In the genomic region with DNA sequence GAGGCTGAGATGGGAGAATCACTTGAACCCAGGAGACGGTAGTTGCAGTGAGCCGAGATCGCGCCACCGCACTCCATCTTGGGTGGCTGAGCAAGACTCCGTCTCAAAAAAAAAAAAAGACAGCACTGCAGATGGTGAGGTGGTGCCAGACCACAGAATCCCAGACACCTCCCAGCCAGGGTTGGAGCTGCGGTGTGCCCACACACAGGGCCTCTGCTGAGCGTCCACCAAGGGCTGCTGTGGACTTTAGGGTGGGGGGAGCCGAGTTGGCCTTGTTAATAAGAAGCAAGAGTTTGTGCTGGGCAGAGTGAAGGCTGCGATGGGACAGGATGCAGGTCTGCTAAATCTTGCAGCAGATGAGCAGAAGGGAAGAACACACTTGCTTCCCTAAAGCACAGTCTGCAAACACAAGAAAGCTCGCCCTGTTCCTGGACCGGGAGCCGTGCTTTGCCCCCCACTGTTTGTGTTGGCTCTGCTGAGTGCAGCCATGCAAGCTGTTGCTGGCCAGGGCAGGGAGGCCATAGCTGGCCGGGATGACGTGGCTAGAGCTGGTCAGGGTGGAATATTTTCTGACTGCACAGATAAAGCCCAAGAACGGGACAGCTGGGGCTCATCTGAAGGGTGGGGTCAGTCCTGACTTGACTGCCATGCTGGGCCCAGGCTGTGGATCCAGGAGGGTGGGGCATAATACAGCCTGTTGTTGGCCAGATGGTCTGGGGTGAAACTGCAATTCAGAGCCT, we compare ENCODE assay signal across 11 cellular contexts. TPM values are rescaled to one million over a fixed set of nuclear protein-coding genes. Genes with fewer than 3 reads are reported as not detected.
A peak's percentile ranks its signal among the peaks of the same experiment; 100 is the strongest.
DNase-seq lines count a peak whose midpoint lies in the region; ATAC-seq and TF ChIP-seq lines count a peak whose summit lies in the region.
"Had no signal": no experiment of that assay in that cellular context is flagged by ENCODE, and none has a peak within 500 bp of the region (broad histone marks: within the 10 kb centered on the region; RNA-seq: fewer than 3 reads in every experiment).

No MANE protein-coding gene starts in this region.

- intact Hi-C loops in right cardiac atrium (cut with DNase I) = no loop called here
- intact Hi-C loops in CD4-positive, alpha-beta T cell (cut with DNase I, micrococcal nuclease) = no loop called here

- peak overlapping the region; percentile 64 for H3K9ac ChIP-seq in skeletal muscle satellite cell (ENCODE audit: low read depth, low read length)

- CTCF ChIA-PET in CD4-positive, alpha-beta T cell (lab: Charles Lee) = no interaction called here

- peak overlapping the region; percentile 47 for H3K27ac ChIP-seq in right cardiac atrium (ENCODE audit: low read length)
- H3K27ac ChIP-seq in CD4-positive, alpha-beta T cell (ENCODE audit: low read depth, low read length) = no peak overlapping the region
- H3K27ac ChIP-seq: foreskin keratinocyte had no signal

- H3K4me3 ChIP-seq in right cardiac atrium (ENCODE audit: low read length) (no peak overlapping the region), skeletal muscle satellite cell (ENCODE audit: low read length) (peak overlapping the region; percentile 56)

- H3K27me3 ChIP-seq in right cardiac atrium (ENCODE audit: control insufficient read depth, insufficient read depth) = no peaks in the 10 kb centered on the region
- H3K27me3 ChIP-seq in skeletal muscle satellite cell (ENCODE audit: control insufficient read depth, insufficient read depth, low read length) = no peaks in the 10 kb centered on the region
- H3K27me3 ChIP-seq in CD4-positive, alpha-beta T cell (ENCODE audit: control insufficient read depth, insufficient read depth, low read length) = no peaks in the 10 kb centered on the region
- H3K27me3 ChIP-seq: foreskin keratinocyte had no signal

- POLR2A ChIA-PET in CD4-positive, alpha-beta T cell (lab: Charles Lee) = no interaction called here

- no peaks in the 10 kb centered on the region for H3K4me1 Mint-ChIP-seq in brain
- peaks cover 3% of the 10 kb centered on the region for H3K4me1 Mint-ChIP-seq in CD4-positive, alpha-beta T cell (ENCODE audit: low read depth)

- peaks cover 69% of the 10 kb centered on the region for H3K36me3 Mint-ChIP-seq in brain
- H3K36me3 Mint-ChIP-seq in CD4-positive, alpha-beta T cell (ENCODE audit: low read depth) = peaks cover 56% of the 10 kb centered on the region

- no peaks in the 10 kb centered on the region for H3K27me3 Mint-ChIP-seq in brain
- no peaks in the 10 kb centered on the region for H3K27me3 Mint-ChIP-seq in CD4-positive, alpha-beta T cell

- TF ChIP-seq CTCF in brain (conservative IDR thresholded peaks at IDR 0.05) = no peak
- TF ChIP-seq CTCF in CD4-positive, alpha-beta T cell (IDR thresholded peaks at IDR 0.05) = no peak

- H3K27ac Mint-ChIP-seq in brain = peak overlapping the region in 3 of 5 experiments; percentile 47 to 62 (median 55)
- H3K27ac Mint-ChIP-seq in CD4-positive, alpha-beta T cell = no peak overlapping the region

- H3K9me3 ChIP-seq in right cardiac atrium (ENCODE audit: control insufficient read depth, low read length) (no peaks in the 10 kb centered on the region), skeletal muscle satellite cell (replicated peaks; ENCODE audit: low read length) (no peaks in the 10 kb centered on the region)
- H3K9me3 ChIP-seq in CD4-positive, alpha-beta T cell (ENCODE audit: control insufficient read depth, low read length) = no peaks in the 10 kb centered on the region

- no peak overlapping the region for H3K4me3 Mint-ChIP-seq in brain
- no peak overlapping the region for H3K4me3 Mint-ChIP-seq in CD4-positive, alpha-beta T cell

- H3K36me3 ChIP-seq in skeletal muscle satellite cell (ENCODE audit: insufficient read depth, low read length) = peaks cover 55% of the 10 kb centered on the region

- H3K4me2 ChIP-seq in skeletal muscle satellite cell (ENCODE audit: low read length) = peak overlapping the region; percentile 78

- H3K4me1 ChIP-seq in right cardiac atrium (ENCODE audit: control insufficient read depth, insufficient read depth, low read length) (peaks cover 11% of the 10 kb centered on the region), skeletal muscle satellite cell (ENCODE audit: control insufficient read depth, insufficient read depth, low read length) (peaks cover 28% of the 10 kb centered on the region)
- H3K4me1 ChIP-seq: foreskin keratinocyte had no signal

- peak; percentile 93 to 94 for ATAC-seq in right cardiac atrium
- ATAC-seq in GM21576 (IDR thresholded peaks at IDR 0.05; ENCODE audit: unreplicated experiment) = no peak
- no peak for ATAC-seq in CD4-positive, alpha-beta T cell (ENCODE audit: poor library complexity)
- ATAC-seq: foreskin keratinocyte had no signal

- peak; percentile 93 for DNase-seq in DMS 273 (lab: John Stamatoyannopoulos, UW; ENCODE audit: unreplicated experiment)
- DNase-seq in right cardiac atrium = peak; percentile 86 to 91 (median 90)
- DNase-seq in NCI-H1694 (lab: John Stamatoyannopoulos, UW) = no peak
- no peak for DNase-seq in CD4-positive, alpha-beta T cell
- no peak for DNase-seq in effector CD4-positive, alpha-beta T cell
- DNase-seq: activated T-cell treated with anti-CD3 and anti-CD28 coated beads for 4 hours, DND-41, foreskin keratinocyte had no signal

- WGBS in right cardiac atrium = 65% methylated on average over 16 of the region's 16 CpGs

- no peaks in the 10 kb centered on the region for H3K9me3 Mint-ChIP-seq in brain
- H3K9me3 Mint-ChIP-seq in CD4-positive, alpha-beta T cell = no peaks in the 10 kb centered on the region

RNA-seq across cellular contexts. Expression of a gene that starts 14.4 kb away (rescaled TPM):
- polyA plus RNA-seq in brain (ENCODE audit: insufficient read depth, low read depth, low replicate concordance) = 20.1 TPM
- total RNA-seq in right cardiac atrium = 10 to 100 TPM; 19.8 to 26.8 (median 22.6) TPM
- 15.1 TPM for polyA plus RNA-seq in right cardiac atrium
- 38.0 and 45.4 TPM in 2 replicates for total RNA-seq in skeletal muscle satellite cell (2012; rRNA removed)
- 10 to 100 TPM; 28.3 to 30.9 TPM for total RNA-seq in CD4-positive, alpha-beta T cell

RNA-seq across cellular contexts. Expression of a gene that starts 33.7 kb away (rescaled TPM):
- polyA plus RNA-seq in brain (ENCODE audit: insufficient read depth, low read depth, low replicate concordance) = 5.5 TPM
- total RNA-seq in right cardiac atrium = 10 to 100 TPM; 22.3 to 28.7 (median 26.8) TPM
- polyA plus RNA-seq in right cardiac atrium = 5.7 TPM
- 23.8 and 28.4 TPM in 2 replicates for total RNA-seq in skeletal muscle satellite cell (2012; rRNA removed)
- 10 to 100 TPM; 21.3 to 21.9 TPM for total RNA-seq in CD4-positive, alpha-beta T cell

RNA-seq across cellular contexts. Expression of a gene that starts 38.1 kb away (rescaled TPM):
- polyA plus RNA-seq in brain (ENCODE audit: insufficient read depth, low read depth, low replicate concordance) (2.2 TPM), right cardiac atrium (4.3 TPM)
- total RNA-seq in right cardiac atrium = 1 to 10 TPM; 3.4 to 4.0 (median 3.8) TPM
- total RNA-seq in skeletal muscle satellite cell (2012; rRNA removed) = 1.3 and 2.3 TPM in 2 replicates
- 1 to 10 TPM; 4.9 to 5.5 TPM for total RNA-seq in CD4-positive, alpha-beta T cell

RNA-seq across cellular contexts. Expression of a gene that starts 59.6 kb away (rescaled TPM):
- polyA plus RNA-seq in brain (ENCODE audit: insufficient read depth, low read depth, low replicate concordance) = 29.3 TPM
- 10 to 100 TPM; 19.2 to 26.6 (median 26.1) TPM for total RNA-seq in right cardiac atrium
- 48.1 TPM for polyA plus RNA-seq in right cardiac atrium
- total RNA-seq in skeletal muscle satellite cell (2012; rRNA removed) = 8.5 and 10.4 TPM in 2 replicates
- 10 to 100 TPM; 26.2 to 28.6 TPM for total RNA-seq in CD4-positive, alpha-beta T cell

Comparison
In these comparisons a context has a peak if more than half of its experiments do, and no peak if none do; other contexts are left out.
1. DNase-seq: peak in DMS 273 (single experiment) and right cardiac atrium (3 of 3); none in NCI-H1694 (single experiment), CD4-positive, alpha-beta T cell (0 of 10) and effector CD4-positive, alpha-beta T cell (single experiment).
2. ATAC-seq: peak in right cardiac atrium (2 of 2); none in GM21576 (single experiment) and CD4-positive, alpha-beta T cell (single experiment).